8 cellular contexts compared by ENCODE assay signal in genomic region chrX:40871385-40872082, GRCh38.
DNase-seq lines count a peak whose midpoint lies in the region; ATAC-seq lines count a peak whose summit lies in the region.

No MANE protein-coding gene starts in this region.

- ATAC-seq in HG02798 (IDR thresholded peaks at IDR 0.05; ENCODE audit: poor library complexity, unreplicated experiment), result peak; percentile 72

- DNase-seq in activated CD8-positive, alpha-beta memory T cell treated with anti-CD3 and anti-CD28 coated beads, Interleukin-2, amount 50 U/mL, for 48 hours, result peak; percentile 48
- no peak for DNase-seq in activated CD8-positive, alpha-beta memory T cell treated with anti-CD3 and anti-CD28 coated beads, Interleukin-2, amount 50 U/mL, for 4 hours
- peak; percentile 18 to 23 for DNase-seq in activated T-cell treated with anti-CD3 and anti-CD28 coated beads, Interleukin-2, amount 50 U/mL, for 48 hours
- DNase-seq in stimulated activated CD4-positive, alpha-beta T cell treated with anti-CD3 and anti-CD28 coated beads, Interleukin-4, amount 100 ng/mL, for 24 hours, result peak; percentile 14
- DNase-seq in COR-L47 (lab: John Stamatoyannopoulos, UW) (no peak), NCI-H2196 treated with DMSO at 0.1 percent for 48 hours (lab: John Stamatoyannopoulos, UW; ENCODE audit: unreplicated experiment) (no peak), NCI-H1436 treated with DMSO at 0.1 percent for 48 hours (lab: John Stamatoyannopoulos, UW) (no peak)

Comparison
In these comparisons a context has a peak if more than half of its experiments do, and no peak if none do; other contexts are left out.
1. DNase-seq: peak in activated CD8-positive, alpha-beta memory T cell treated with anti-CD3 and anti-CD28 coated beads, Interleukin-2, amount 50 U/mL, for 48 hours (single experiment), activated T-cell treated with anti-CD3 and anti-CD28 coated beads, Interleukin-2, amount 50 U/mL, for 48 hours (2 of 2) and stimulated activated CD4-positive, alpha-beta T cell treated with anti-CD3 and anti-CD28 coated beads, Interleukin-4, amount 100 ng/mL, for 24 hours (single experiment); none in activated CD8-positive, alpha-beta memory T cell treated with anti-CD3 and anti-CD28 coated beads, Interleukin-2, amount 50 U/mL, for 4 hours (single experiment), COR-L47 (single experiment), NCI-H2196 treated with DMSO at 0.1 percent for 48 hours (single experiment) and NCI-H1436 treated with DMSO at 0.1 percent for 48 hours (single experiment).